ENCODE assay signal across 18 cellular contexts in the genomic region with DNA sequence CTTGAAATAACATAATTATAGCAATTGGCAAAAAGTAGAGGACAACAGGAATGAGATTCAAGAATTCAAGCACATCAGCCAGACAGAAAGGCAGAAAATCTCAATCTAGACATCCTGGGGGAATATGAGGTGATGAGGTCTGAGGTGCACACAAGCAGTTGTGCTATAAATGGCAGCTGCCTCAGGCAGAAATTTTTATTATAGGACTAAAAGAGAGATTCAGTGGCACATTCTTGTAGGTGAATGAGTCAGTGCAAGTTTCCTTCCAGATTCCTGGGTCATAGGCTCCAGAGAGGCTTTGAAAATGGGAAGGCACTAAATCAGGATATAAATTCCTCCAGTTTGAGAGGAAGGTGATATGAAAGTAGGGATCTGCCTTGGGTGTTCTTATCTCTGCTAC.
DNase-seq lines count a peak whose midpoint lies in the region; ATAC-seq, FAIRE-seq and TF ChIP-seq lines count a peak whose summit lies in the region.
"Had no signal": no experiment of that assay in that cellular context is flagged by ENCODE, and none has a peak within 500 bp of the region (broad histone marks: within the 10 kb centered on the region; RNA-seq: fewer than 3 reads in every experiment).

No MANE protein-coding gene starts in this region.

- no peak for FAIRE-seq in HepG2 (lab: Jason Lieb, UNC)
- FAIRE-seq: A204.1, G401.6, GM12891 had no signal

- TF ChIP-seq RAD21 in neural cell (conservative IDR thresholded peaks at IDR 0.05) (no peak), HepG2 (CRISPR knock-in tag; IDR thresholded peaks at IDR 0.05) (no peak)

- in situ Hi-C loops in HepG2 (cut with HindIII; ENCODE audit: extremely low pct_ligation_motif_present, low pct_unique_long_range_greater_than_20kb) = no loop called here

- no peaks in the 10 kb centered on the region for H3K4me1 ChIP-seq in PC-3 (ENCODE audit: insufficient read depth, low read length)
- peaks cover 3% of the 10 kb centered on the region for H3K4me1 ChIP-seq in foreskin keratinocyte
- no peaks in the 10 kb centered on the region for H3K4me1 ChIP-seq in right cardiac atrium (ENCODE audit: control insufficient read depth, insufficient read depth, low read length)
- no peaks in the 10 kb centered on the region for H3K4me1 ChIP-seq in HepG2 (ENCODE audit: insufficient read depth, low read length)
- H3K4me1 ChIP-seq: BE2C had no signal

- no peaks in the 10 kb centered on the region for H3F3A ChIP-seq in PC-3 (ENCODE audit: low read length, unreplicated experiment)
- H3F3A ChIP-seq in neural cell (ENCODE audit: insufficient read depth, low read length, poor library complexity, severe bottlenecking) = no peaks in the 10 kb centered on the region

- BruUV-seq in PC-3 (replicated peaks; lab: Mats Ljungman, UMichigan) = no TSS peak
- no TSS peak for BruUV-seq in HepG2 (replicated peaks; lab: Mats Ljungman, UMichigan)

- H3K4me2 ChIP-seq in PC-3 (ENCODE audit: low read length) (no peak overlapping the region), neural cell (ENCODE audit: low read length) (peak overlapping the region; percentile 2), HepG2 (ENCODE audit: low read depth, low read length) (no peak overlapping the region)
- H3K4me2 ChIP-seq: GM23338 had no signal

- H3K27me3 ChIP-seq in PC-3 (ENCODE audit: low read length) = 0 out of 2 replicates have a peak, but pooled peaks cover 12% of the 10 kb centered on the region
- no peaks in the 10 kb centered on the region for H3K27me3 ChIP-seq in foreskin keratinocyte
- no peaks in the 10 kb centered on the region for H3K27me3 ChIP-seq in neural cell (ENCODE audit: insufficient read depth, low read depth, low read length)
- H3K27me3 ChIP-seq in right cardiac atrium (ENCODE audit: control insufficient read depth, insufficient read depth) = no peaks in the 10 kb centered on the region
- H3K27me3 ChIP-seq in HepG2 (ENCODE audit: control insufficient read depth in 1 of 2, insufficient read depth in 2 of 2, low read length in 2 of 2) = no peaks in the 10 kb centered on the region
- H3K27me3 ChIP-seq: BE2C had no signal

- POLR2A ChIA-PET in PC-3 (lab: Charles Lee; ENCODE audit: unreplicated experiment) = no interaction called here
- POLR2A ChIA-PET in HepG2 (lab: Yijun Ruan, JAX) = no interaction called here

- H3K9me2 ChIP-seq in PC-3 (replicated peaks; ENCODE audit: low read length) = no peaks in the 10 kb centered on the region
- H3K9me2 ChIP-seq in neural cell (ENCODE audit: insufficient read depth, low read length) = no peaks in the 10 kb centered on the region

- no peaks in the 10 kb centered on the region for H4K20me1 ChIP-seq in PC-3 (ENCODE audit: low read length)
- no peaks in the 10 kb centered on the region for H4K20me1 ChIP-seq in neural cell (ENCODE audit: insufficient read depth)
- H4K20me1 ChIP-seq in HepG2 (ENCODE audit: insufficient read depth, low read length) = no peaks in the 10 kb centered on the region

- intact Hi-C loops in PC-3 (cut with micrococcal nuclease) (no loop called here), right cardiac atrium (cut with DNase I) (no loop called here), HepG2 (cut with micrococcal nuclease; ENCODE audit: unreplicated experiment) (no loop called here)

- CTCF ChIA-PET in PC-3 (lab: Charles Lee) = no interaction called here
- CTCF ChIA-PET in HepG2 (lab: Yijun Ruan, JAX; ENCODE audit: low intra/inter-chr PET ratio, low total read pairs) = no interaction called here

- H3K36me3 ChIP-seq in PC-3 (ENCODE audit: low read depth, low read length) (no peaks in the 10 kb centered on the region), neural cell (ENCODE audit: insufficient read depth, low read length) (no peaks in the 10 kb centered on the region), HepG2 (replicated peaks in 1 of 2; ENCODE audit: control insufficient read depth in 1 of 2, insufficient read depth in 2 of 2, low read length in 2 of 2) (no peaks in the 10 kb centered on the region)
- H3K36me3 ChIP-seq: BE2C had no signal

- DNase-seq in PC-3 (peak; percentile 4), foreskin keratinocyte (peak in 1 of 2 donors; percentile 30), right cardiac atrium (no peak), HepG2 (ENCODE audit: low spot score) (no peak), inferior parietal cortex (ENCODE audit: extremely low spot score) (no peak), NCI-H2107 treated with DMSO at 0.1 percent for 48 hours (lab: John Stamatoyannopoulos, UW; ENCODE audit: unreplicated experiment) (no peak)
- DNase-seq: BE2C; CD4-positive, alpha-beta memory T cell; DMS79 treated with DMSO at 0.1 percent for 48 hours; EL; H7 had no signal

- H3K9ac ChIP-seq in PC-3 (ENCODE audit: low read length) = no peak overlapping the region
- no peak overlapping the region for H3K9ac ChIP-seq in neural cell (ENCODE audit: low read length)
- H3K9ac ChIP-seq in HepG2 (ENCODE audit: insufficient read depth, low read depth, low read length) = no peak overlapping the region

- ATAC-seq in PC-3 = no peak
- ATAC-seq in foreskin keratinocyte = peak; percentile 84
- no peak for ATAC-seq in right cardiac atrium
- ATAC-seq in HepG2 = no peak
- ATAC-seq: GM23338 had no signal

- TF ChIP-seq POLR2A in HepG2 (IDR thresholded peaks at IDR 0.05; ENCODE audit: insufficient read depth in 1 of 2, low read depth in 2 of 2, low read length in 2 of 2) = no peak

- no peak for TF ChIP-seq CTCF in PC-3 (conservative IDR thresholded peaks at IDR 0.05; ENCODE audit: low read depth, low read length)
- TF ChIP-seq CTCF in foreskin keratinocyte (conservative IDR thresholded peaks at IDR 0.05) = no peak
- no peak for TF ChIP-seq CTCF in neural cell (IDR thresholded peaks at IDR 0.05; ENCODE audit: poor library complexity, severe bottlenecking)
- TF ChIP-seq CTCF in HepG2 (CRISPR knock-in tag; IDR thresholded peaks at IDR 0.05) = no peak

- H3K27ac ChIP-seq in PC-3 (ENCODE audit: low read length) = no peak overlapping the region
- no peak overlapping the region for H3K27ac ChIP-seq in foreskin keratinocyte
- H3K27ac ChIP-seq in neural cell (ENCODE audit: low read length) = peak overlapping the region; percentile 23
- no peak overlapping the region for H3K27ac ChIP-seq in right cardiac atrium (ENCODE audit: low read length)
- H3K27ac ChIP-seq in HepG2 (ENCODE audit: extremely low read length, insufficient read depth, low read length) = no peak overlapping the region
- H3K27ac ChIP-seq: C4-2B, HL-60 had no signal

- no peak overlapping the region for H2AFZ ChIP-seq in PC-3 (ENCODE audit: low read length)
- H2AFZ ChIP-seq in neural cell (ENCODE audit: low read depth, low read length) = no peak overlapping the region
- no peak overlapping the region for H2AFZ ChIP-seq in HepG2 (ENCODE audit: low read length)
- H2AFZ ChIP-seq: GM23338 had no signal

- H3K4me3 ChIP-seq in PC-3 (ENCODE audit: low read length) (no peak overlapping the region), neural cell (ENCODE audit: low read length) (peak overlapping the region; percentile 31), right cardiac atrium (ENCODE audit: low read length) (no peak overlapping the region), HepG2 (replicated peaks in 1 of 3; ENCODE audit: insufficient read depth in 1 of 3, low read depth in 2 of 3, low read length in 3 of 3) (no peak overlapping the region)
- H3K4me3 ChIP-seq: GM23338 had no signal

- peak; percentile 34 for TF ChIP-seq EP300 in neural cell (conservative IDR thresholded peaks at IDR 0.05; ENCODE audit: poor library complexity, severe bottlenecking)
- no peak for TF ChIP-seq EP300 in HepG2 (IDR thresholded peaks at IDR 0.05; ENCODE audit: low read depth in 2 of 2, low read length in 2 of 2)
- no peak for TF ChIP-seq EP300 in HepG2 (CRISPR knock-in tag; IDR thresholded peaks at IDR 0.05; ENCODE audit: borderline replicate concordance)

- H3K9me3 ChIP-seq in PC-3 (ENCODE audit: low read length) (no peaks in the 10 kb centered on the region), neural cell (ENCODE audit: low read length) (no peaks in the 10 kb centered on the region), right cardiac atrium (ENCODE audit: control insufficient read depth, low read length) (no peaks in the 10 kb centered on the region), HepG2 (ENCODE audit: low read length) (no peaks in the 10 kb centered on the region)
- H3K9me3 ChIP-seq: BE2C had no signal

- H3K79me2 ChIP-seq in PC-3 (ENCODE audit: low read length) = no peaks in the 10 kb centered on the region
- H3K79me2 ChIP-seq in neural cell (replicated peaks; ENCODE audit: insufficient read depth, low read length) = no peaks in the 10 kb centered on the region
- no peaks in the 10 kb centered on the region for H3K79me2 ChIP-seq in HepG2 (ENCODE audit: insufficient read depth, low read length)

TF ChIP-seq in neural cell, 6 proteins besides CTCF, POLR2A, EP300 and RAD21:
- no peak for TF ChIP-seq TAF1 (IDR thresholded peaks at IDR 0.05; ENCODE audit: low read depth)
- TF ChIP-seq SMC3 (conservative IDR thresholded peaks at IDR 0.05; ENCODE audit: poor library complexity) = no peak
- TF ChIP-seq MXI1 (conservative IDR thresholded peaks at IDR 0.05; ENCODE audit: poor library complexity, severe bottlenecking) = no peak
- peak; percentile 22 for TF ChIP-seq POLR2AphosphoS5 (IDR thresholded peaks at IDR 0.05)

TF ChIP-seq in HepG2, 621 proteins besides CTCF, POLR2A, EP300 and RAD21:
- TF ChIP-seq SCMH1 (CRISPR knock-in tag; IDR thresholded peaks at IDR 0.05; ENCODE audit: borderline replicate concordance) = no peak
- TF ChIP-seq ZNF292 (CRISPR knock-in tag; IDR thresholded peaks at IDR 0.05; ENCODE audit: borderline replicate concordance, low read depth) = no peak
- TF ChIP-seq CCDC6 (CRISPR knock-in tag; IDR thresholded peaks at IDR 0.05) = no peak
- no peak for TF ChIP-seq ZNF782 (CRISPR knock-in tag; IDR thresholded peaks at IDR 0.05; ENCODE audit: borderline replicate concordance)
- TF ChIP-seq RNF2 (conservative IDR thresholded peaks at IDR 0.05; ENCODE audit: low read depth) = no peak
- TF ChIP-seq TGIF2 (CRISPR knock-in tag; IDR thresholded peaks at IDR 0.05) = no peak
- TF ChIP-seq CREB1 (IDR thresholded peaks at IDR 0.05) = no peak
- TF ChIP-seq CREB1 (CRISPR knock-in tag; IDR thresholded peaks at IDR 0.05) = no peak
